ENCODE assay signal across 7 cellular contexts in the genomic region with DNA sequence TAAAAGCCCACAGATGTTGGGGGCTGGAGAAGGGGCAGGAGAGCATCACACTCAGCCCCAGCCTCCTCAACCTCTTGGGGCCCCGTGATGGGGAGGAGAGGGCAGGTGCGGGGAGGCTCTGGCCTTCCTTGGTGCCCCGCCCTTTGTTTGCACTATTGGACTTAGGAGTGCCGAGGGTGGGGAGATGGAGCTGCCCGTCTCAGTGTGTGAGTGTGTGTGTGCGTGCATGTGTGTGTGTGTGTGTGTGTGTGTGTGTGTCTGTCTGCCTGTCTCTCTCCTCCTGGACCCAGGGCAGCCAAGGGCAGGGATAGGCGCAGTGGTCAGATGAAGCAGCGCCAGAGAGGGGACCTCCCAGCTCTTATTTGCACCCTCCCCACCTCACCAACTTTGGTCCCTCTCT. TPM values are rescaled to one million over a fixed set of nuclear protein-coding genes. Genes with fewer than 3 reads are reported as not detected.
DNase-seq lines count a peak whose midpoint lies in the region; ATAC-seq and FAIRE-seq lines count a peak whose summit lies in the region.
"Not testable (repeated sequence)": the region's sequence is repeated elsewhere in the genome, so short reads cannot be mapped to it uniquely, and the experiment has no call there.

No MANE protein-coding gene starts in this region.

- H3K4me3 Mint-ChIP-seq in T-helper 1 cell treated with Interleukin-12 subunit alpha and Interleukin-12 subunit beta and Interleukin-4 antibody, amounts not matched to agents 30 μg/mL and 1 μg/mL, for 36 hours; activated CD8-positive, alpha-beta memory T cell treated with anti-CD3 and anti-CD28 coated beads, Interleukin-2, amount 10 ng/mL, durations not matched to agents 7 days and 5 days: not testable (repeated sequence)
- H3K4me3 Mint-ChIP-seq in immature natural killer cell: peak overlapping the region; percentile 74 to 94 (median 85)

- H3K27ac ChIP-seq in small intestine (ENCODE audit: low read depth in 1 of 2, low read length in 1 of 2): not testable (repeated sequence)

- H3K36me3 Mint-ChIP-seq in T-helper 1 cell treated with Interleukin-12 subunit alpha and Interleukin-12 subunit beta and Interleukin-4 antibody, amounts not matched to agents 30 μg/mL and 1 μg/mL, for 36 hours (ENCODE audit: low read depth): peaks cover 21% of the 10 kb centered on the region
- H3K36me3 Mint-ChIP-seq in activated CD8-positive, alpha-beta memory T cell treated with anti-CD3 and anti-CD28 coated beads, Interleukin-2, amount 10 ng/mL, durations not matched to agents 7 days and 5 days: peaks cover 16% of the 10 kb centered on the region
- peaks cover 5 to 23% of the 10 kb centered on the region in 2 donors for H3K36me3 Mint-ChIP-seq in activated naive CD4-positive, alpha-beta T cell treated with anti-CD3 and anti-CD28 coated beads, Interleukin-2, amount 50 U/mL, for 72 hours
- not testable (repeated sequence) for H3K36me3 Mint-ChIP-seq in immature natural killer cell

- H3K4me1 Mint-ChIP-seq in T-helper 1 cell treated with Interleukin-12 subunit alpha and Interleukin-12 subunit beta and Interleukin-4 antibody, amounts not matched to agents 30 μg/mL and 1 μg/mL, for 36 hours (ENCODE audit: low read depth): peaks cover 32% of the 10 kb centered on the region
- H3K4me1 Mint-ChIP-seq in activated CD8-positive, alpha-beta memory T cell treated with anti-CD3 and anti-CD28 coated beads, Interleukin-2, amount 10 ng/mL, durations not matched to agents 7 days and 5 days: peaks cover 43% of the 10 kb centered on the region
- peaks cover 78 to 85% of the 10 kb centered on the region in 2 donors for H3K4me1 Mint-ChIP-seq in immature natural killer cell

- not testable (repeated sequence) for FAIRE-seq in small intestine (lab: Jason Lieb, UNC)

- H3K9me3 Mint-ChIP-seq in T-helper 1 cell treated with Interleukin-12 subunit alpha and Interleukin-12 subunit beta and Interleukin-4 antibody, amounts not matched to agents 30 μg/mL and 1 μg/mL, for 36 hours; activated CD8-positive, alpha-beta memory T cell treated with anti-CD3 and anti-CD28 coated beads, Interleukin-2, amount 10 ng/mL, durations not matched to agents 7 days and 5 days (ENCODE audit: low read depth); activated naive CD4-positive, alpha-beta T cell treated with anti-CD3 and anti-CD28 coated beads, Interleukin-2, amount 50 U/mL, for 72 hours; immature natural killer cell: not testable (repeated sequence)

- H3K4me1 ChIP-seq in small intestine (ENCODE audit: control insufficient read depth in 2 of 2, insufficient read depth in 1 of 2, low read depth in 1 of 2, low read length in 1 of 2): peaks cover 7 to 10% of the 10 kb centered on the region in 2 donors

- H3K36me3 ChIP-seq in small intestine (ENCODE audit: control insufficient read depth in 2 of 2, insufficient read depth in 2 of 2, low read length in 2 of 2): not testable (repeated sequence)

- ATAC-seq in activated CD8-positive, alpha-beta memory T cell treated with anti-CD3 and anti-CD28 coated beads, Interleukin-2, amount 10 ng/mL, durations not matched to agents 7 days and 5 days; activated naive CD4-positive, alpha-beta T cell treated with anti-CD3 and anti-CD28 coated beads, Interleukin-2, amount 50 U/mL, for 72 hours: not testable (repeated sequence)

- peak; percentile 1 for DNase-seq in COLO668 (lab: John Stamatoyannopoulos, UW; ENCODE audit: unreplicated experiment)
- peak; percentile 4 to 46 (median 12) for DNase-seq in NCI-H1417 (lab: John Stamatoyannopoulos, UW)
- not testable (repeated sequence) for DNase-seq in activated CD8-positive, alpha-beta memory T cell treated with anti-CD3 and anti-CD28 coated beads, Interleukin-2, amount 10 ng/mL, durations not matched to agents 7 days and 5 days; activated naive CD4-positive, alpha-beta T cell treated with anti-CD3 and anti-CD28 coated beads, Interleukin-2, amount 50 U/mL, for 72 hours (ENCODE audit: low spot score in 2 of 2); immature natural killer cell
- peak; percentile 90 for DNase-seq in small intestine

- CTCF ChIA-PET in activated CD8-positive, alpha-beta memory T cell treated with anti-CD3 and anti-CD28 coated beads, Interleukin-2, amount 10 ng/mL, durations not matched to agents 7 days and 5 days (lab: Charles Lee): interaction anchor here (0.8 kb wide), 2 partner anchors 9 kb away, joined by 3 read pairs; no protein-coding TSS in a partner anchor

- not testable (repeated sequence) for H3K9me3 ChIP-seq in small intestine (ENCODE audit: control insufficient read depth, low read depth)

- H3K27ac Mint-ChIP-seq in T-helper 1 cell treated with Interleukin-12 subunit alpha and Interleukin-12 subunit beta and Interleukin-4 antibody, amounts not matched to agents 30 μg/mL and 1 μg/mL, for 36 hours: peak overlapping the region; percentile 74
- H3K27ac Mint-ChIP-seq in activated CD8-positive, alpha-beta memory T cell treated with anti-CD3 and anti-CD28 coated beads, Interleukin-2, amount 10 ng/mL, durations not matched to agents 7 days and 5 days: peak overlapping the region; percentile 73
- H3K27ac Mint-ChIP-seq in activated naive CD4-positive, alpha-beta T cell treated with anti-CD3 and anti-CD28 coated beads, Interleukin-2, amount 50 U/mL, for 72 hours: peak overlapping the region; percentile 55 to 61
- H3K27ac Mint-ChIP-seq in immature natural killer cell: peak overlapping the region; percentile 90 to 98 (median 94)

- not testable (repeated sequence) for H3K27me3 Mint-ChIP-seq in T-helper 1 cell treated with Interleukin-12 subunit alpha and Interleukin-12 subunit beta and Interleukin-4 antibody, amounts not matched to agents 30 μg/mL and 1 μg/mL, for 36 hours (ENCODE audit: low read depth); activated CD8-positive, alpha-beta memory T cell treated with anti-CD3 and anti-CD28 coated beads, Interleukin-2, amount 10 ng/mL, durations not matched to agents 7 days and 5 days
- H3K27me3 Mint-ChIP-seq in immature natural killer cell (ENCODE audit: low read depth in 3 of 3): peaks cover 15 to 25% (median 16%) of the 10 kb centered on the region in 3 donors

- 14 to 66% (median 45%) methylated on average over 5 to 7 of the region's 8 CpGs for WGBS in small intestine, 3 donors

- H3K27me3 ChIP-seq in small intestine (ENCODE audit: control insufficient read depth in 2 of 2, insufficient read depth in 2 of 2, low read length in 2 of 2): not testable (repeated sequence)

- not testable (repeated sequence) for H3K4me3 ChIP-seq in small intestine (ENCODE audit: low read depth in 1 of 2, low read length in 2 of 2)

RNA-seq across cellular contexts. Expression of gene CISD3, which starts 4.0 kb away (rescaled TPM):
- total RNA-seq in activated CD8-positive, alpha-beta memory T cell treated with anti-CD3 and anti-CD28 coated beads, Interleukin-2, amount 10 ng/mL, durations not matched to agents 7 days and 5 days: 10 to 100 TPM; 51.3 to 54.3 TPM
- 10 to 100 TPM; 32.7 to 40.7 TPM for total RNA-seq in activated naive CD4-positive, alpha-beta T cell treated with anti-CD3 and anti-CD28 coated beads, Interleukin-2, amount 50 U/mL, for 72 hours
- polyA plus RNA-seq in immature natural killer cell: 100 to 1,000 TPM; 143 to 197 (median 160) TPM
- polyA plus RNA-seq in small intestine: 100 to 1,000 TPM; 128 to 186 (median 135) TPM

RNA-seq across cellular contexts. Expression of gene MLLT6, which starts 21.1 kb away (rescaled TPM):
- 100 to 1,000 TPM; 223 to 247 TPM for total RNA-seq in activated CD8-positive, alpha-beta memory T cell treated with anti-CD3 and anti-CD28 coated beads, Interleukin-2, amount 10 ng/mL, durations not matched to agents 7 days and 5 days
- 100 to 1,000 TPM; 204 to 288 TPM for total RNA-seq in activated naive CD4-positive, alpha-beta T cell treated with anti-CD3 and anti-CD28 coated beads, Interleukin-2, amount 50 U/mL, for 72 hours
- polyA plus RNA-seq in immature natural killer cell (10 to 100 TPM in 1 of 3 donors, 1 to 10 TPM in 2; 3.8 to 24.5 (median 7.4) TPM), small intestine (10 to 100 TPM; 19.5 to 48.2 (median 30.0) TPM)

RNA-seq across cellular contexts. Expression of gene PCGF2, which starts 22.0 kb away (rescaled TPM):
- total RNA-seq in activated CD8-positive, alpha-beta memory T cell treated with anti-CD3 and anti-CD28 coated beads, Interleukin-2, amount 10 ng/mL, durations not matched to agents 7 days and 5 days: 1 to 10 TPM; 2.1 to 2.5 TPM
- 1 to 10 TPM; 3.1 to 6.9 TPM for total RNA-seq in activated naive CD4-positive, alpha-beta T cell treated with anti-CD3 and anti-CD28 coated beads, Interleukin-2, amount 50 U/mL, for 72 hours
- not detected for polyA plus RNA-seq in immature natural killer cell
- polyA plus RNA-seq in small intestine: 10 to 100 TPM in 2 of 3 donors, 1 to 10 TPM in 1; 7.6 to 30.2 (median 16.7) TPM

RNA-seq across cellular contexts. Expression of gene PSMB3, which starts 26.4 kb away (rescaled TPM):
- 100 to 1,000 TPM; 246 to 303 TPM for total RNA-seq in activated CD8-positive, alpha-beta memory T cell treated with anti-CD3 and anti-CD28 coated beads, Interleukin-2, amount 10 ng/mL, durations not matched to agents 7 days and 5 days
- 100 to 1,000 TPM; 339 to 405 TPM for total RNA-seq in activated naive CD4-positive, alpha-beta T cell treated with anti-CD3 and anti-CD28 coated beads, Interleukin-2, amount 50 U/mL, for 72 hours
- 100 to 1,000 TPM; 509 to 821 (median 662) TPM for polyA plus RNA-seq in immature natural killer cell
- 100 to 1,000 TPM; 243 to 310 (median 253) TPM for polyA plus RNA-seq in small intestine

RNA-seq across cellular contexts. Expression of gene EPOP, which starts 51.4 kb away (rescaled TPM):
- 10 to 100 TPM; 10.4 to 20.1 TPM for total RNA-seq in activated CD8-positive, alpha-beta memory T cell treated with anti-CD3 and anti-CD28 coated beads, Interleukin-2, amount 10 ng/mL, durations not matched to agents 7 days and 5 days
- total RNA-seq in activated naive CD4-positive, alpha-beta T cell treated with anti-CD3 and anti-CD28 coated beads, Interleukin-2, amount 50 U/mL, for 72 hours: 10 to 100 TPM; 27.5 to 31.3 TPM
- polyA plus RNA-seq in immature natural killer cell (not detected), small intestine (1 to 10 TPM in 1 of 3 donors, under 1 TPM in 1, not detected in 1; 0.22 to 1.3 TPM)
